In genomic region chr9:15307523-15307841, GRCh38 we compare ENCODE assay signal across 8 cellular contexts. TPM values are rescaled to one million over a fixed set of nuclear protein-coding genes. Genes with fewer than 3 reads are reported as not detected.
DNase-seq lines count a peak whose midpoint lies in the region; ATAC-seq and TF ChIP-seq lines count a peak whose summit lies in the region.

No MANE protein-coding gene starts in this region.

- no peaks in the 10 kb centered on the region for H3K36me3 Mint-ChIP-seq in CD4-positive, CD25-positive, alpha-beta regulatory T cell

- H3K36me3 ChIP-seq in CD4-positive, CD25-positive, alpha-beta regulatory T cell (ENCODE audit: control insufficient read depth, insufficient read depth, low read length) = no peaks in the 10 kb centered on the region
- no peaks in the 10 kb centered on the region; the same call in 1 of the 2 replicates for H3K36me3 ChIP-seq in Panc1 (ENCODE audit: control insufficient read depth, insufficient read depth, low read length)
- H3K36me3 ChIP-seq in heart right ventricle = no peaks in the 10 kb centered on the region

- H3K9me3 ChIP-seq in CD4-positive, CD25-positive, alpha-beta regulatory T cell (ENCODE audit: control insufficient read depth in 2 of 2, low read length in 2 of 2) = no peaks in the 10 kb centered on the region
- H3K9me3 ChIP-seq in Panc1 (ENCODE audit: control insufficient read depth, insufficient read depth, low read depth, low read length) (no peaks in the 10 kb centered on the region), heart right ventricle (no peaks in the 10 kb centered on the region)

- peak overlapping the region; percentile 90 to 95 (median 93) for H3K27ac Mint-ChIP-seq in CD4-positive, CD25-positive, alpha-beta regulatory T cell
- H3K27ac Mint-ChIP-seq in stimulated activated naive CD8-positive, alpha-beta T cell treated with anti-CD3 and anti-CD28 coated beads, Interleukin-15, amount 100 ng/mL, for 72 hours = peak overlapping the region; percentile 69 to 92

- H3K9me3 Mint-ChIP-seq in CD4-positive, CD25-positive, alpha-beta regulatory T cell = no peaks in the 10 kb centered on the region
- H3K9me3 Mint-ChIP-seq in stimulated activated naive CD8-positive, alpha-beta T cell treated with anti-CD3 and anti-CD28 coated beads, Interleukin-15, amount 100 ng/mL, for 72 hours = no peaks in the 10 kb centered on the region

- 8 to 11% methylated on average over 12 of the region's 12 CpGs for WGBS in heart right ventricle, 2 donors

- TF ChIP-seq CTCF in Panc1 (IDR thresholded peaks at IDR 0.05) (no peak), heart right ventricle (IDR thresholded peaks at IDR 0.05) (no peak)

- H3K27ac ChIP-seq in CD4-positive, CD25-positive, alpha-beta regulatory T cell (ENCODE audit: insufficient read depth, low read length, poor library complexity, severe bottlenecking) = peak overlapping the region; percentile 78
- H3K27ac ChIP-seq in Panc1 (ENCODE audit: low read length) (no peak overlapping the region), heart right ventricle (peak overlapping the region in 7 of 10 donors; percentile 17 to 91 (median 84))

- H3K27me3 Mint-ChIP-seq in CD4-positive, CD25-positive, alpha-beta regulatory T cell = no peaks in the 10 kb centered on the region
- no peaks in the 10 kb centered on the region for H3K27me3 Mint-ChIP-seq in stimulated activated naive CD8-positive, alpha-beta T cell treated with anti-CD3 and anti-CD28 coated beads, Interleukin-15, amount 100 ng/mL, for 72 hours

- in situ Hi-C loops in Panc1 (cut with HindIII; ENCODE audit: low pct_unique_long_range_greater_than_20kb, low sequenced_read_pairs) = no loop called here

- no peak for DNase-seq in CD4-positive, CD25-positive, alpha-beta regulatory T cell
- DNase-seq in Panc1 (ENCODE audit: low read depth, low spot score) = no peak
- DNase-seq in heart right ventricle = no peak
- DNase-seq in stimulated activated naive CD8-positive, alpha-beta T cell treated with anti-CD3 and anti-CD28 coated beads, Interleukin-15, amount 100 ng/mL, for 72 hours = no peak
- DNase-seq in activated effector memory CD4-positive, alpha-beta T cell treated with anti-CD3 and anti-CD28 coated beads, Interleukin-2, amount 50 U/mL, for 16 hours = no peak
- DNase-seq in OCI-M2 (lab: John Stamatoyannopoulos, UW; ENCODE audit: unreplicated experiment) = no peak
- no peak for DNase-seq in amniotic stem cell (lab: John Stamatoyannopoulos, UW)

- ATAC-seq in CD4-positive, CD25-positive, alpha-beta regulatory T cell (ENCODE audit: low read depth in 2 of 2) = no peak
- ATAC-seq in GM21723 (IDR thresholded peaks at IDR 0.05; ENCODE audit: unreplicated experiment) = peak; percentile 32
- ATAC-seq in Panc1 = peak; percentile 24
- ATAC-seq in heart right ventricle = peak in 2 of 8 donors; percentile 2 to 5
- ATAC-seq in stimulated activated naive CD8-positive, alpha-beta T cell treated with anti-CD3 and anti-CD28 coated beads, Interleukin-15, amount 100 ng/mL, for 72 hours = peak; percentile 5

- CTCF ChIA-PET in Panc1 (lab: Charles Lee) = no interaction called here

- H3K27me3 ChIP-seq in CD4-positive, CD25-positive, alpha-beta regulatory T cell (ENCODE audit: control insufficient read depth, insufficient read depth, low read length) = no peaks in the 10 kb centered on the region
- no peaks in the 10 kb centered on the region for H3K27me3 ChIP-seq in Panc1 (ENCODE audit: control insufficient read depth, insufficient read depth, low read length)
- peaks cover 0 to 11% (median 0%) of the 10 kb centered on the region in 7 donors for H3K27me3 ChIP-seq in heart right ventricle

- H3K4me3 ChIP-seq in CD4-positive, CD25-positive, alpha-beta regulatory T cell (ENCODE audit: low read depth, low read length) = peak overlapping the region; percentile 84
- H3K4me3 ChIP-seq in Panc1 (ENCODE audit: low read depth in 2 of 2, low read length in 2 of 2) = peak overlapping the region; percentile 55 to 56
- peak overlapping the region; percentile 68 to 98 (median 81) for H3K4me3 ChIP-seq in heart right ventricle

- peaks cover 33 to 63% (median 47%) of the 10 kb centered on the region in 4 donors for H3K4me1 Mint-ChIP-seq in CD4-positive, CD25-positive, alpha-beta regulatory T cell
- H3K4me1 Mint-ChIP-seq in stimulated activated naive CD8-positive, alpha-beta T cell treated with anti-CD3 and anti-CD28 coated beads, Interleukin-15, amount 100 ng/mL, for 72 hours = peaks cover 55% of the 10 kb centered on the region

- intact Hi-C loops in Panc1 (cut with micrococcal nuclease; ENCODE audit: unreplicated experiment) = loop anchor here (10.0 kb wide), 1 partner anchor 117 kb away; the partner anchor contains the start of gene SNAPC3
- intact Hi-C loops in heart right ventricle (cut with DNase I) = loop anchor here in 6 of 10 donors (1.0 to 10.0 kb wide), 7 partner anchors 47 to 257 kb away; partner anchors contain the start of gene SNAPC3 (in 4 of the 6)

- no TSS peak for BruUV-seq in Panc1 (replicated peaks; lab: Mats Ljungman, UMichigan)

- POLR2A ChIA-PET in Panc1 (lab: Charles Lee) = no interaction called here

- peaks cover 36% of the 10 kb centered on the region for H3K4me1 ChIP-seq in CD4-positive, CD25-positive, alpha-beta regulatory T cell (ENCODE audit: control insufficient read depth, insufficient read depth, low read length, poor library complexity, severe bottlenecking)
- no peaks in the 10 kb centered on the region for H3K4me1 ChIP-seq in Panc1 (ENCODE audit: control insufficient read depth, insufficient read depth, low read length)
- peaks cover 0 to 24% (median 4%) of the 10 kb centered on the region in 9 donors for H3K4me1 ChIP-seq in heart right ventricle

- peak overlapping the region; percentile 96 to 99 (median 99) for H3K4me3 Mint-ChIP-seq in CD4-positive, CD25-positive, alpha-beta regulatory T cell
- H3K4me3 Mint-ChIP-seq in stimulated activated naive CD8-positive, alpha-beta T cell treated with anti-CD3 and anti-CD28 coated beads, Interleukin-15, amount 100 ng/mL, for 72 hours = peak overlapping the region; percentile 98 to 99

RNA-seq across cellular contexts. Expression of gene TTC39B, which starts 0.5 kb away (rescaled TPM):
- 42.7 TPM for total RNA-seq in CD4-positive, CD25-positive, alpha-beta regulatory T cell
- 10 to 100 TPM in 1 of 4 donors, 1 to 10 TPM in 3; 4.0 to 10.4 (median 8.6) TPM for polyA plus RNA-seq in CD4-positive, CD25-positive, alpha-beta regulatory T cell
- total RNA-seq in Panc1 (2021; ENCODE audit: unreplicated experiment) (1.6 TPM), heart right ventricle (1 to 10 TPM; 1.1 to 4.3 (median 1.6) TPM)
- 0.64 TPM for polyA plus RNA-seq in Panc1 (2012; ENCODE audit: insufficient read length)
- polyA plus RNA-seq in heart right ventricle = 1 to 10 TPM in 1 of 2 donors, under 1 TPM in 1; 0.52 to 1.1 TPM

Comparison
In these comparisons a context has a peak if more than half of its experiments do, and no peak if none do; other contexts are left out.
1. ATAC-seq: peak in GM21723 (single experiment), Panc1 (single experiment) and stimulated activated naive CD8-positive, alpha-beta T cell treated with anti-CD3 and anti-CD28 coated beads, Interleukin-15, amount 100 ng/mL, for 72 hours (single experiment); none in CD4-positive, CD25-positive, alpha-beta regulatory T cell (0 of 2).
2. Peak in every context shown above with its lines, with median percentiles within 50 percentile points of each other: H3K4me3 ChIP-seq.